In the genomic region with DNA sequence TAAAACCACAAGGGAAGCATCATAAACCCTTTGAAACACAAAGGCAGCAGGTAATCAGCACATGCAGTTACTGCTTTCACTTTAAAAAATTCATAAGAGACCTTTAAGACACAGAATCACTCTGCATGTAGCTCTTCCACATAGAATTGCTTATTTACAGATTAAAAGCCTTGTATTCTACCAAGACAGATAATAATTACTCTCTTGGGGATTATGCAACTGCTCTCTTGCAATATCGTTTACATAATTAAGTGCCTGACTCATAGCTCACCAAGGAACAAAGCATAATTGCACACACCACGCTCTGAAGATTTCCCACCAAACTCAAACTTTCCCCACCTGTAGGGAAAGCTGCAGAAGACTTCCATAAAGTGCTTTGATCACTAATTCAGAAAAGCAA, we compare ENCODE assay signal across 12 cellular contexts.
A peak's percentile ranks its signal among the peaks of the same experiment; 100 is the strongest.
DNase-seq lines count a peak whose midpoint lies in the region; ATAC-seq and TF ChIP-seq lines count a peak whose summit lies in the region.
"Had no signal": no experiment of that assay in that cellular context is flagged by ENCODE, and none has a peak within 500 bp of the region (broad histone marks: within the 10 kb centered on the region; RNA-seq: fewer than 3 reads in every experiment).

No MANE protein-coding gene starts in this region.

- no peak overlapping the region for H3K27ac ChIP-seq in OCI-LY7 (ENCODE audit: low read depth, low read length, poor library complexity, severe bottlenecking)
- H3K27ac ChIP-seq in prostate gland: no peak overlapping the region
- no peak overlapping the region for H3K27ac ChIP-seq in neural progenitor cell
- H3K27ac ChIP-seq in effector memory CD4-positive, alpha-beta T cell (ENCODE audit: insufficient read depth, low read length, poor library complexity, severe bottlenecking): no peak overlapping the region
- H3K27ac ChIP-seq: KMS-11, thoracic aorta, VCaP had no signal

- H3K4me3 Mint-ChIP-seq in neural progenitor cell: no peak overlapping the region

- H3K4me2 ChIP-seq in OCI-LY7 (ENCODE audit: low read length): peak overlapping the region; percentile 60
- H3K4me2 ChIP-seq in neural progenitor cell: no peak overlapping the region
- H3K4me2 ChIP-seq: KMS-11 had no signal

- no peak for TF ChIP-seq CTCF in OCI-LY7 (conservative IDR thresholded peaks at IDR 0.05; ENCODE audit: low read length)
- TF ChIP-seq CTCF in prostate gland (IDR thresholded peaks at IDR 0.05): no peak
- TF ChIP-seq CTCF in neural progenitor cell (IDR thresholded peaks at IDR 0.05): no peak

- CTCF ChIA-PET in OCI-LY7 (lab: Charles Lee; ENCODE audit: unreplicated experiment): no interaction called here

- no peaks in the 10 kb centered on the region for H3F3A ChIP-seq in neural progenitor cell (ENCODE audit: low read depth)

- H3K9me2 ChIP-seq in OCI-LY7 (ENCODE audit: insufficient read depth, low read length): no peaks in the 10 kb centered on the region

- H3K27ac Mint-ChIP-seq in neural progenitor cell: no peak overlapping the region

- peaks cover 47% of the 10 kb centered on the region for H3K4me1 ChIP-seq in OCI-LY7 (ENCODE audit: insufficient read depth, low read length, poor library complexity, severe bottlenecking)
- no peaks in the 10 kb centered on the region for H3K4me1 ChIP-seq in prostate gland (replicated peaks)
- H3K4me1 ChIP-seq in neural progenitor cell: peaks cover 4% of the 10 kb centered on the region
- no peaks in the 10 kb centered on the region for H3K4me1 ChIP-seq in effector memory CD4-positive, alpha-beta T cell (ENCODE audit: control insufficient read depth, insufficient read depth, low read length, poor library complexity, severe bottlenecking)

- no peaks in the 10 kb centered on the region for H3K79me2 ChIP-seq in OCI-LY7 (ENCODE audit: insufficient read depth, low read depth, low read length)
- no peaks in the 10 kb centered on the region for H3K79me2 ChIP-seq in neural progenitor cell (ENCODE audit: low read depth)

- H3K27me3 ChIP-seq in prostate gland (replicated peaks; ENCODE audit: insufficient read depth): no peaks in the 10 kb centered on the region
- no peaks in the 10 kb centered on the region for H3K27me3 ChIP-seq in neural progenitor cell
- H3K27me3 ChIP-seq in effector memory CD4-positive, alpha-beta T cell (replicated peaks; ENCODE audit: control insufficient read depth, insufficient read depth, low read length, poor library complexity, severe bottlenecking): no peaks in the 10 kb centered on the region
- H3K27me3 ChIP-seq: adrenal gland had no signal

- WGBS in prostate gland: 52% methylated on average over 2 of the region's 2 CpGs

- H3K9me3 ChIP-seq in OCI-LY7 (ENCODE audit: low read length) (no peaks in the 10 kb centered on the region; the same call in 1 of the 2 replicates), prostate gland (no peaks in the 10 kb centered on the region), neural progenitor cell (ENCODE audit: low read depth) (no peaks in the 10 kb centered on the region)
- H3K9me3 ChIP-seq in effector memory CD4-positive, alpha-beta T cell (ENCODE audit: control insufficient read depth, low read length): no peaks in the 10 kb centered on the region
- H3K9me3 ChIP-seq: adrenal gland, thoracic aorta had no signal

- BruUV-seq in OCI-LY7 (replicated peaks; lab: Mats Ljungman, UMichigan): no TSS peak

- H3K36me3 ChIP-seq in OCI-LY7 (ENCODE audit: insufficient read depth, low read length) (no peaks in the 10 kb centered on the region), prostate gland (no peaks in the 10 kb centered on the region), neural progenitor cell (no peaks in the 10 kb centered on the region)
- H3K36me3 ChIP-seq in effector memory CD4-positive, alpha-beta T cell (ENCODE audit: control insufficient read depth, insufficient read depth, low read length): no peaks in the 10 kb centered on the region
- H3K36me3 ChIP-seq: adrenal gland, thoracic aorta had no signal

- no peaks in the 10 kb centered on the region for H3K36me3 Mint-ChIP-seq in neural progenitor cell

- no peaks in the 10 kb centered on the region for H3K9me3 Mint-ChIP-seq in neural progenitor cell

- H4K20me1 ChIP-seq in OCI-LY7 (ENCODE audit: insufficient read depth, low read length) (no peaks in the 10 kb centered on the region), neural progenitor cell (ENCODE audit: low read depth) (no peaks in the 10 kb centered on the region)

- H3K4me1 Mint-ChIP-seq in neural progenitor cell: no peaks in the 10 kb centered on the region

- no peaks in the 10 kb centered on the region for H3K27me3 Mint-ChIP-seq in neural progenitor cell (ENCODE audit: insufficient read depth, low read depth)

- no peak overlapping the region for H3K9ac ChIP-seq in neural progenitor cell
- H3K9ac ChIP-seq: KMS-11 had no signal

- TF ChIP-seq POLR2A in prostate gland (IDR thresholded peaks at IDR 0.05): no peak

- POLR2A ChIA-PET in OCI-LY7 (lab: Charles Lee): interaction anchor here (0.5 to 1.6 kb wide), 14 partner anchors 12 to 718 kb away, joined by 3 to 7 read pairs (median 4); no protein-coding TSS in a partner anchor

- H2AFZ ChIP-seq in OCI-LY7 (ENCODE audit: low read length) (peak overlapping the region; percentile 56), neural progenitor cell (replicated peaks) (no peak overlapping the region)

- intact Hi-C loops in OCI-LY7 (cut with micrococcal nuclease; ENCODE audit: unreplicated experiment) (loop anchor here (5.0 kb wide), 3 partner anchors 35 to 90 kb away; no protein-coding TSS in a partner anchor), left ventricle myocardium superior (cut with micrococcal nuclease) (no loop called here), prostate gland (cut with DNase I) (no loop called here)

- DNase-seq in AML-193 (lab: John Stamatoyannopoulos, UW): peak; percentile 81 to 82
- peak; percentile 43 for DNase-seq in H4 (ENCODE audit: low spot score)
- DNase-seq in OCI-LY7 (ENCODE audit: low spot score): no peak
- no peak for DNase-seq in left ventricle myocardium superior
- no peak for DNase-seq in prostate gland (ENCODE audit: low spot score)
- DNase-seq in neural progenitor cell (ENCODE audit: low spot score): no peak
- no peak for DNase-seq in effector memory CD4-positive, alpha-beta T cell
- DNase-seq: adrenal gland had no signal

- peak; percentile 73 for ATAC-seq in left ventricle myocardium superior
- ATAC-seq in HG02623 (IDR thresholded peaks at IDR 0.05; ENCODE audit: unreplicated experiment): no peak

- H3K4me3 ChIP-seq in OCI-LY7 (ENCODE audit: low read depth, low read length, poor library complexity, severe bottlenecking): peak overlapping the region; percentile 38
- no peak overlapping the region for H3K4me3 ChIP-seq in prostate gland
- H3K4me3 ChIP-seq in neural progenitor cell: no peak overlapping the region
- H3K4me3 ChIP-seq in effector memory CD4-positive, alpha-beta T cell (ENCODE audit: insufficient read depth, low read depth, low read length, poor library complexity, severe bottlenecking): no peak overlapping the region
- H3K4me3 ChIP-seq: adrenal gland, thoracic aorta had no signal

Comparison
In these comparisons a context has a peak if more than half of its experiments do, and no peak if none do; other contexts are left out.
1. DNase-seq: peak in AML-193 (2 of 2) and H4 (single experiment); none in OCI-LY7 (single experiment), left ventricle myocardium superior (single experiment), prostate gland (single experiment), neural progenitor cell (single experiment) and effector memory CD4-positive, alpha-beta T cell (0 of 3).